ENCODE assay signal across 24 cellular contexts in the genomic region with DNA sequence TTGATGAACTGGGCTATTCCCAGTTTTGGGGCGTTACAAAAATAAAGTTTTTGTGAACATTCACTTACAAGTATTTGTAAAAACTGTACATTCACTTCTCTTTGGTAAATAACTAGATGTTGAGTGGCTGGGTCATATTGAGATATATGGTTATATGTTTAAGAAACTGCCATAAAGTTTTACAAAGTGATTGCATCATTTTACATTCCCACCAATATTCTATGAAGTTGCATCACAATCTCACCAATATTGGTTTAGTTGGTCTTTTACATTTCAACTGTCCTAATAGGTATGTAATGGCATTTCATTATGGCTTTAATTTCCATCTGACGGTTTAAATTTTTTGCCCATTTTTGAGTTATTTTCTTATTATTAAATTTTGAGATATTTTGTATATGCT.
A peak's percentile ranks its signal among the peaks of the same experiment; 100 is the strongest.
DNase-seq lines count a peak whose midpoint lies in the region; ATAC-seq, FAIRE-seq and TF ChIP-seq lines count a peak whose summit lies in the region.
"Had no signal": no experiment of that assay in that cellular context is flagged by ENCODE, and none has a peak within 500 bp of the region (broad histone marks: within the 10 kb centered on the region; RNA-seq: fewer than 3 reads in every experiment).

No MANE protein-coding gene starts in this region.

- H3K4ac ChIP-seq in IMR-90 (ENCODE audit: low read depth, low read length), result no peak overlapping the region

- no peak overlapping the region for H4K8ac ChIP-seq in IMR-90 (ENCODE audit: low read depth in 2 of 2, low read length in 2 of 2)

- H3K4me3 ChIP-seq in IMR-90 (ENCODE audit: insufficient read depth, low read depth, low read length) (no peak overlapping the region), K562 (no peak overlapping the region), fibroblast of villous mesenchyme (ENCODE audit: low read depth, low read length) (no peak overlapping the region)
- H3K4me3 ChIP-seq: A549, BLaER1, GM12878 had no signal

- no peak overlapping the region for H3K56ac ChIP-seq in IMR-90 (ENCODE audit: extremely low read depth, insufficient read depth, low read length)

- H4K91ac ChIP-seq in IMR-90 (ENCODE audit: insufficient read depth, low read depth, low read length), result no peak overlapping the region

- POLR2A ChIA-PET in IMR-90 (lab: Charles Lee; ENCODE audit: unreplicated experiment), result no interaction called here
- POLR2A ChIA-PET in K562 (lab: Yijun Ruan, JAX), result no interaction called here

- H3K79me2 ChIP-seq in K562 (ENCODE audit: control insufficient read depth, insufficient read depth, low read length), result no peaks in the 10 kb centered on the region

- H3K27me3 ChIP-seq in IMR-90 (ENCODE audit: control insufficient read depth, insufficient read depth, low read length) (no peaks in the 10 kb centered on the region), K562 (ENCODE audit: control insufficient read depth in 2 of 2, insufficient read depth in 2 of 2, low read length in 2 of 2) (no peaks in the 10 kb centered on the region)
- H3K27me3 ChIP-seq: BE2C, BLaER1 had no signal

- H3K14ac ChIP-seq in IMR-90 (replicated peaks; ENCODE audit: low read depth, low read length), result no peak overlapping the region

- DNase-seq in IMR-90, result no peak
- DNase-seq in K562 (ENCODE audit: extremely low read depth in 1 of 4, low spot score in 3 of 4), result no peak
- peak; percentile 28 for DNase-seq in fibroblast of villous mesenchyme (ENCODE audit: low read depth)
- no peak for DNase-seq in activated effector memory CD4-positive, alpha-beta T cell treated with Interleukin-2 at 50 U/mL for 16 hours
- no peak for DNase-seq in HT-29 (ENCODE audit: low spot score)
- no peak for DNase-seq in ACHN
- DNase-seq: BE2C; C1 segment of cervical spinal cord; CD4-positive, alpha-beta memory T cell; CD4-positive, CD25-positive, alpha-beta regulatory T cell; CD8-positive, alpha-beta memory T cell; COR-L47; DMS 273 treated with DMSO at 0.1 percent for 48 hours; DMS153; DMS79; DND-41; EL; GDM1 had no signal

- in situ Hi-C loops in IMR-90 (cut with MboI; ENCODE audit: low sequenced_read_pairs), result no loop called here
- in situ Hi-C loops in K562 (cut with MboI), result no loop called here
- in situ Hi-C loops in ACHN (cut with HindIII; ENCODE audit: low pct_ligation_motif_present, low pct_unique_long_range_greater_than_20kb, low sequenced_read_pairs), result no loop called here

- H2AK9ac ChIP-seq in IMR-90 (replicated peaks; ENCODE audit: low read depth, low read length, poor library complexity), result no peak overlapping the region

- no peak overlapping the region for H2BK15ac ChIP-seq in IMR-90 (ENCODE audit: low read depth, low read length)

- H2BK120ac ChIP-seq in IMR-90 (ENCODE audit: low read depth, low read length), result no peak overlapping the region

- no peak overlapping the region for H2AK5ac ChIP-seq in IMR-90 (ENCODE audit: low read depth, low read length)

- no peak for FAIRE-seq in K562 (lab: Jason Lieb, UNC)
- FAIRE-seq: A549, GM12878, GM12892, GM18507 had no signal

- H4K20me1 ChIP-seq in IMR-90 (ENCODE audit: insufficient read depth, low read length), result no peaks in the 10 kb centered on the region
- H4K20me1 ChIP-seq in K562 (replicated peaks; ENCODE audit: control insufficient read depth, insufficient read depth, low read length), result no peaks in the 10 kb centered on the region
- H4K20me1 ChIP-seq: BLaER1 had no signal

- no peak for TF ChIP-seq RAD21 in IMR-90 (IDR thresholded peaks at IDR 0.05; ENCODE audit: low read length)
- TF ChIP-seq RAD21 in K562 (CRISPR knock-in tag; conservative IDR thresholded peaks at IDR 0.05 in 1 of 2, IDR thresholded peaks at IDR 0.05 in 1 of 2), result no peak

- no peak overlapping the region for H3K23ac ChIP-seq in IMR-90 (ENCODE audit: low read depth, low read length)

- H3K79me1 ChIP-seq in IMR-90 (ENCODE audit: low read depth in 1 of 2, low read length in 2 of 2), result no peaks in the 10 kb centered on the region

- TF ChIP-seq CTCF in 22Rv1 (IDR thresholded peaks at IDR 0.05) (no peak), IMR-90 (conservative IDR thresholded peaks at IDR 0.05; ENCODE audit: low read depth, low read length) (no peak), K562 (IDR thresholded peaks at IDR 0.05 in 2 of 3, conservative IDR thresholded peaks at IDR 0.05 in 1 of 3; ENCODE audit: insufficient read depth in 2 of 3, low read depth in 1 of 3, low read length in 3 of 3) (no peak), fibroblast of villous mesenchyme (IDR thresholded peaks at IDR 0.05; ENCODE audit: insufficient read depth, low read depth, low read length) (no peak)

- BruUV-seq in IMR-90 (replicated peaks; lab: Mats Ljungman, UMichigan) (no TSS peak), K562 (replicated peaks; lab: Mats Ljungman, UMichigan) (no TSS peak)

- H2BK20ac ChIP-seq in IMR-90 (ENCODE audit: low read depth, low read length), result no peak overlapping the region

- no peak overlapping the region for H4K5ac ChIP-seq in IMR-90 (ENCODE audit: low read depth, low read length)

- no peaks in the 10 kb centered on the region for H3K9me3 ChIP-seq in IMR-90 (ENCODE audit: control insufficient read depth, insufficient read depth, low read length)
- H3K9me3 ChIP-seq in K562 (replicated peaks; ENCODE audit: control insufficient read depth, insufficient read depth, low read depth, low read length), result no peaks in the 10 kb centered on the region
- H3K9me3 ChIP-seq: A549, BE2C, BLaER1 had no signal

- H3K36me3 ChIP-seq in IMR-90 (ENCODE audit: control insufficient read depth, insufficient read depth, low read length), result no peaks in the 10 kb centered on the region
- no peaks in the 10 kb centered on the region for H3K36me3 ChIP-seq in K562 (ENCODE audit: control insufficient read depth, insufficient read depth, low read length)
- H3K36me3 ChIP-seq: BE2C, BLaER1 had no signal

- ATAC-seq in IMR-90 (ENCODE audit: low read depth), result no peak
- no peak for ATAC-seq in K562
- ATAC-seq: A549, GM12878 had no signal

- H3K18ac ChIP-seq in IMR-90 (ENCODE audit: low read depth, low read length), result no peak overlapping the region

- H3K9me1 ChIP-seq in IMR-90 (ENCODE audit: insufficient read depth, low read length), result no peaks in the 10 kb centered on the region
- no peaks in the 10 kb centered on the region for H3K9me1 ChIP-seq in K562 (ENCODE audit: control insufficient read depth, insufficient read depth, low read length)

- 0 out of 2 replicates have a peak, but pooled peaks cover under 1% of the 10 kb centered on the region for H3K4me1 ChIP-seq in IMR-90 (ENCODE audit: control insufficient read depth, insufficient read depth, low read length)
- H3K4me1 ChIP-seq in K562 (replicated peaks in 1 of 2; ENCODE audit: control insufficient read depth in 2 of 2, insufficient read depth in 2 of 2, low read length in 2 of 2), result no peaks in the 10 kb centered on the region
- H3K4me1 ChIP-seq: A549, BLaER1 had no signal

- CTCF ChIA-PET in IMR-90 (lab: Yijun Ruan, JAX) (no interaction called here), K562 (lab: Yijun Ruan, JAX; ENCODE audit: low intra/inter-chr PET ratio) (no interaction called here)

- WGBS in IMR-90 (ENCODE audit: extremely low coverage in 2 of 2, insufficient read length in 1 of 2), 2 experiments, result no CpG with 5 or more reads among the region's 2 CpGs
- 5% methylated on average over 2 of the region's 2 CpGs for WGBS in K562 (ENCODE audit: insufficient coverage, low coverage, missing lambda C conversion rate)

- H3K4me2 ChIP-seq in IMR-90 (ENCODE audit: low read depth, low read length) (no peak overlapping the region), K562 (ENCODE audit: insufficient read depth, low read length) (no peak overlapping the region)
- H3K4me2 ChIP-seq: BLaER1 had no signal

- H3K9ac ChIP-seq in IMR-90 (ENCODE audit: low read depth, low read length) (no peak overlapping the region), K562 (ENCODE audit: insufficient read depth in 1 of 2, low read depth in 2 of 2, low read length in 2 of 2) (no peak overlapping the region)
- H3K9ac ChIP-seq: BLaER1 had no signal

- TF ChIP-seq POLR2A in IMR-90 (IDR thresholded peaks at IDR 0.05; ENCODE audit: low read depth, low read length), result no peak
- TF ChIP-seq POLR2A in K562 (conservative IDR thresholded peaks at IDR 0.05), result no peak

- H3K27ac ChIP-seq in 22Rv1 (peak overlapping the region; percentile 31), IMR-90 (ENCODE audit: insufficient read depth, low read length) (no peak overlapping the region), K562 (ENCODE audit: extremely low read depth, low read depth, low read length) (no peak overlapping the region)
- H3K27ac ChIP-seq: A549, BLaER1 had no signal

- TF ChIP-seq EP300 in K562 (IDR thresholded peaks at IDR 0.05; ENCODE audit: low read length), result no peak

- intact Hi-C loops in IMR-90 (cut with micrococcal nuclease), result no loop called here
- intact Hi-C loops in K562 (cut with micrococcal nuclease), result no loop called here

- dilution Hi-C loops in IMR-90 (cut with HindIII; ENCODE audit: low sequenced_read_pairs, unreplicated experiment), result no loop called here

- H2BK5ac ChIP-seq in IMR-90 (ENCODE audit: low read depth, low read length, poor library complexity, severe bottlenecking), result no peak overlapping the region

- no peak overlapping the region for H2AFZ ChIP-seq in IMR-90 (replicated peaks; ENCODE audit: low read length, poor library complexity)
- H2AFZ ChIP-seq in K562 (ENCODE audit: low read depth, low read length), result no peak overlapping the region

TF ChIP-seq in IMR-90, 13 proteins besides CTCF, POLR2A, EP300 and RAD21 (continues in another document):
- TF ChIP-seq SMC3 (IDR thresholded peaks at IDR 0.05; ENCODE audit: low read depth, low read length) (no peak), CHD1 (IDR thresholded peaks at IDR 0.05; ENCODE audit: low read depth, low read length) (no peak)
- TF ChIP-seq, protein P1, sequence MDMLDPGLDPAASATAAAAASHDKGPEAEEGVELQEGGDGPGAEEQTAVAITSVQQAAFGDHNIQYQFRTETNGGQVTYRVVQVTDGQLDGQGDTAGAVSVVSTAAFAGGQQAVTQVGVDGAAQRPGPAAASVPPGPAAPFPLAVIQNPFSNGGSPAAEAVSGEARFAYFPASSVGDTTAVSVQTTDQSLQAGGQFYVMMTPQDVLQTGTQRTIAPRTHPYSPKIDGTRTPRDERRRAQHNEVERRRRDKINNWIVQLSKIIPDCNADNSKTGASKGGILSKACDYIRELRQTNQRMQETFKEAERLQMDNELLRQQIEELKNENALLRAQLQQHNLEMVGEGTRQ (IDR thresholded peaks at IDR 0.05; ENCODE audit: low read depth, low read length), result no peak

TF ChIP-seq in K562, 482 proteins besides CTCF, POLR2A, EP300 and RAD21 (continues in another document):
- TF ChIP-seq ZNF785 (CRISPR knock-in tag; IDR thresholded peaks at IDR 0.05) (no peak), ZSCAN32 (CRISPR knock-in tag; IDR thresholded peaks at IDR 0.05) (peak; percentile 41; the same call in 1 of the 2 replicates)
- TF ChIP-seq, protein P2, sequence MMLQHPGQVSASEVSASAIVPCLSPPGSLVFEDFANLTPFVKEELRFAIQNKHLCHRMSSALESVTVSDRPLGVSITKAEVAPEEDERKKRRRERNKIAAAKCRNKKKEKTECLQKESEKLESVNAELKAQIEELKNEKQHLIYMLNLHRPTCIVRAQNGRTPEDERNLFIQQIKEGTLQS (IDR thresholded peaks at IDR 0.05), result peak; percentile 58
- TF ChIP-seq, protein P2 (CRISPR knock-in tag; conservative IDR thresholded peaks at IDR 0.05), result no peak
